ENCODE assay signal across 8 cellular contexts in genomic region chr7:12715372-12716133, GRCh38. TPM values are rescaled to one million over a fixed set of nuclear protein-coding genes. Genes with fewer than 3 reads are reported as not detected.
DNase-seq lines count a peak whose midpoint lies in the region; ATAC-seq and TF ChIP-seq lines count a peak whose summit lies in the region.

No MANE protein-coding gene starts in this region.

- peak; percentile 76 to 92 for TF ChIP-seq POLR2A in Peyer's patch (IDR thresholded peaks at IDR 0.05)

- peak overlapping the region; percentile 29 to 87 (median 76) for H3K27ac ChIP-seq in Peyer's patch
- peak overlapping the region; percentile 95 for H3K27ac ChIP-seq in brain microvascular endothelial cell
- H3K27ac ChIP-seq in iPS DF 6.9 (ENCODE audit: low read length): no peak overlapping the region

- H3K36me3 ChIP-seq in Peyer's patch (no peaks in the 10 kb centered on the region), brain microvascular endothelial cell (replicated peaks) (no peaks in the 10 kb centered on the region), iPS DF 6.9 (ENCODE audit: control insufficient read depth, insufficient read depth, low read length) (no peaks in the 10 kb centered on the region)

- H3K4me1 ChIP-seq in Peyer's patch (peaks cover 0 to 53% (median 0%) of the 10 kb centered on the region in 4 donors), iPS DF 6.9 (ENCODE audit: control insufficient read depth, insufficient read depth, low read length) (peaks cover 6% of the 10 kb centered on the region; the same call in 1 of the 2 replicates)

- no CpG with 5 or more reads among the region's 12 CpGs for WGBS in iPS DF 6.9 (ENCODE audit: insufficient coverage, insufficient read length)

- no peak for ATAC-seq in HG03432 (IDR thresholded peaks at IDR 0.05; ENCODE audit: unreplicated experiment)

- TF ChIP-seq CTCF in Peyer's patch (IDR thresholded peaks at IDR 0.05): peak in 1 of 6 experiments; percentile 14
- no peak for TF ChIP-seq CTCF in brain microvascular endothelial cell (IDR thresholded peaks at IDR 0.05; ENCODE audit: low read depth, low read length, missing control alignments)
- TF ChIP-seq CTCF in retinal pigment epithelial cell (conservative IDR thresholded peaks at IDR 0.05; ENCODE audit: low read depth, low read length): no peak

- H3K9me3 ChIP-seq in Peyer's patch (no peaks in the 10 kb centered on the region), iPS DF 6.9 (ENCODE audit: control insufficient read depth, insufficient read depth, low read length) (no peaks in the 10 kb centered on the region)

- H3K27me3 ChIP-seq in Peyer's patch (no peaks in the 10 kb centered on the region), brain microvascular endothelial cell (replicated peaks) (no peaks in the 10 kb centered on the region), iPS DF 6.9 (ENCODE audit: control insufficient read depth, insufficient read depth, low read length) (no peaks in the 10 kb centered on the region)

- peak; percentile 44 for DNase-seq in stimulated activated CD4-positive, alpha-beta T cell treated with anti-CD3 and anti-CD28 coated beads, Interleukin-15, amount 100 ng/mL, for 24 hours
- no peak for DNase-seq in stimulated activated CD4-positive, alpha-beta T cell treated with anti-CD3 and anti-CD28 coated beads, Interleukin-12 subunit alpha, Interleukin-12 subunit beta, amount 100 ng/mL, for 4 hours
- DNase-seq in Peyer's patch (peak; percentile 20 to 87 (median 73)), brain microvascular endothelial cell (peak; percentile 96), iPS DF 6.9 (ENCODE audit: low read depth, low spot score) (peak; percentile 71), retinal pigment epithelial cell (ENCODE audit: low read depth) (peak; percentile 86), NCI-H524 treated with DMSO at 0.1 percent for 48 hours (lab: John Stamatoyannopoulos, UW) (no peak)

- in situ Hi-C loops in brain microvascular endothelial cell (cut with HindIII; ENCODE audit: low pct_ligation_motif_present, low sequenced_read_pairs): no loop called here

- H3K4me3 ChIP-seq in Peyer's patch: peak overlapping the region in 2 of 4 donors; percentile 25 to 36
- peak overlapping the region; percentile 32 for H3K4me3 ChIP-seq in brain microvascular endothelial cell (ENCODE audit: low read depth, low read length)
- no peak overlapping the region for H3K4me3 ChIP-seq in iPS DF 6.9 (ENCODE audit: low read length)
- H3K4me3 ChIP-seq in retinal pigment epithelial cell (ENCODE audit: low read length): peak overlapping the region; percentile 6

RNA-seq across cellular contexts. Expression of gene ARL4A, which starts 28.1 kb away (rescaled TPM):
- total RNA-seq in Peyer's patch: 100 to 1,000 TPM in 2 of 4 donors, 10 to 100 TPM in 2; 35.5 to 112 (median 85.6) TPM

Comparison
In these comparisons a context has a peak if more than half of its experiments do, and no peak if none do; other contexts are left out.
1. DNase-seq: peak in stimulated activated CD4-positive, alpha-beta T cell treated with anti-CD3 and anti-CD28 coated beads, Interleukin-15, amount 100 ng/mL, for 24 hours (single experiment), Peyer's patch (3 of 3), brain microvascular endothelial cell (single experiment), iPS DF 6.9 (single experiment) and retinal pigment epithelial cell (single experiment); none in stimulated activated CD4-positive, alpha-beta T cell treated with anti-CD3 and anti-CD28 coated beads, Interleukin-12 subunit alpha, Interleukin-12 subunit beta, amount 100 ng/mL, for 4 hours (single experiment) and NCI-H524 treated with DMSO at 0.1 percent for 48 hours (single experiment).